18 cellular contexts compared by ENCODE assay signal in the genomic region with DNA sequence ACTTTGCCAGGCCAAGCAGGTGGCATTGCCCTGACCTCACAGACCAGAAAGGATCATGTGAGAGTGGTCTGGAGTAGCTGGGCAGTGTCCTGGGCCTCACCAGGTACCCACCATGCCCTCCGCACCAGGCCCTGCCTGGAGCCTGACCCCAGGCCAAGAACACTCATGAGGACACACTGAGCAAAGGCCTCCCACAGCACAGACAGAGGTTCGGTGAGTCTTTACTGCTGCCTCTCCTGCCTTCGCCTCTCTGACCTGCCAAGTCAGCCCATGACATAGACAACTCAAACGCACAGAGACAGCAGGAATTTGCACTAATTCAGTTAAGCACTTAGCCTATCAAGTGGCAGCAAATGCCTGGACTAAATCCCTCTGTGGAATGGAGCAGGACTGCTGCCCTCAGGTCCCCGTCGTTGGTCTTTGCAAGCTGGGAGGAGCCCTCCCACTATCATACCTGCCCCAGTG.
DNase-seq lines count a peak whose midpoint lies in the region; ATAC-seq, FAIRE-seq and TF ChIP-seq lines count a peak whose summit lies in the region.
"Had no signal": no experiment of that assay in that cellular context is flagged by ENCODE, and none has a peak within 500 bp of the region (broad histone marks: within the 10 kb centered on the region; RNA-seq: fewer than 3 reads in every experiment).

No MANE protein-coding gene starts in this region.

- H3K27ac Mint-ChIP-seq in WTC11: peak overlapping the region; percentile 45; the same call in 1 of the 2 replicates
- H3K27ac Mint-ChIP-seq: activated CD8-positive, alpha-beta T cell treated with anti-CD3 and anti-CD28 coated beads, Interleukin-2, amount 10 ng/mL, durations not matched to agents 7 days and 5 days; activated naive CD4-positive, alpha-beta T cell treated with anti-CD3 and anti-CD28 coated beads, Interleukin-2, amount 10 ng/mL, durations not matched to agents 7 days and 5 days; memory B cell; natural killer cell had no signal

- H3K9me3 Mint-ChIP-seq in WTC11: 0 out of 2 replicates have a peak, but pooled peaks cover 1% of the 10 kb centered on the region
- H3K9me3 Mint-ChIP-seq in activated T-cell treated with anti-CD3 and anti-CD28 coated beads, Interleukin-2, amount 50 U/mL, for 4 hours: no peaks in the 10 kb centered on the region
- H3K9me3 Mint-ChIP-seq: activated naive CD4-positive, alpha-beta T cell treated with anti-CD3 and anti-CD28 coated beads, Interleukin-2, amount 10 ng/mL, durations not matched to agents 7 days and 5 days; memory B cell; natural killer cell had no signal

- peaks cover 60% of the 10 kb centered on the region for H3K4me1 ChIP-seq in KMS-11 (ENCODE audit: low read depth, poor library complexity, severe bottlenecking)
- peaks cover 16 to 23% of the 10 kb centered on the region in 2 donors for H3K4me1 ChIP-seq in kidney (ENCODE audit: control insufficient read depth in 1 of 2, insufficient read depth in 1 of 2, low read depth in 1 of 2, low read length in 2 of 2)

- DNase-seq in WTC11 (ENCODE audit: low spot score) (no peak), kidney (no peak)
- DNase-seq in activated CD4-positive, alpha-beta T cell treated with anti-CD3 and anti-CD28 coated beads for 4 hours: no peak
- no peak for DNase-seq in activated effector memory CD4-positive, alpha-beta T cell treated with Interleukin-2 at 50 U/mL for 16 hours
- no peak for DNase-seq in activated T-cell treated with anti-CD3 and anti-CD28 coated beads, Interleukin-2, amount 50 U/mL, for 4 hours
- DNase-seq: activated CD4-positive, CD25-positive, alpha-beta regulatory T cell; activated CD8-positive, alpha-beta T cell treated with anti-CD3 and anti-CD28 coated beads, Interleukin-2, amount 10 ng/mL, durations not matched to agents 7 days and 5 days; activated naive CD4-positive, alpha-beta T cell treated with anti-CD3 and anti-CD28 coated beads, Interleukin-2, amount 10 ng/mL, durations not matched to agents 7 days and 5 days; activated T-cell treated with anti-CD3 and anti-CD28 coated beads, Interleukin-2, amount 50 U/mL, for 1 hour; central memory CD4-positive, alpha-beta T cell; natural killer cell had no signal

- ATAC-seq in WTC11 (no peak), GM18868 (IDR thresholded peaks at IDR 0.05; ENCODE audit: unreplicated experiment) (no peak)
- ATAC-seq in activated T-cell treated with anti-CD3 and anti-CD28 coated beads, Interleukin-2, amount 50 U/mL, for 4 hours: no peak
- ATAC-seq: activated CD8-positive, alpha-beta T cell treated with anti-CD3 and anti-CD28 coated beads, Interleukin-2, amount 10 ng/mL, durations not matched to agents 7 days and 5 days; natural killer cell; stimulated activated naive CD8-positive, alpha-beta T cell treated with anti-CD3 and anti-CD28 coated beads, Interleukin-15, Interleukin-2, amounts not matched to agents 100 U/mL and 50 U/mL, for 24 hours had no signal

- no peaks in the 10 kb centered on the region for H3K9me3 ChIP-seq in kidney (ENCODE audit: control insufficient read depth in 1 of 2, low read length in 2 of 2)
- H3K9me3 ChIP-seq: SJCRH30, tibial nerve had no signal

- CTCF ChIA-PET in WTC11 (lab: Charles Lee): interaction anchor here (0.6 to 1.9 kb wide), 12 partner anchors 15 to 314 kb away, joined by 3 to 7 read pairs (median 4); partner anchors contain the start of genes HS1BP3, LDAH, RHOB and SDC1

- FAIRE-seq in kidney (lab: Jason Lieb, UNC): no peak

- H3K27ac ChIP-seq in KMS-11 (peak overlapping the region; percentile 23; the same call in 1 of the 2 replicates), kidney (ENCODE audit: low read depth in 2 of 2, low read length in 2 of 2) (peak overlapping the region; percentile 18 to 65), skin epidermis (peak overlapping the region in 12 of 21 experiments; percentile 34 to 78 (median 58))
- H3K27ac ChIP-seq: SJCRH30, tibial nerve had no signal

- H3K4me1 Mint-ChIP-seq in WTC11: peaks cover 19% of the 10 kb centered on the region
- H3K4me1 Mint-ChIP-seq in activated T-cell treated with anti-CD3 and anti-CD28 coated beads, Interleukin-2, amount 50 U/mL, for 4 hours (ENCODE audit: low read depth): no peaks in the 10 kb centered on the region
- H3K4me1 Mint-ChIP-seq: activated naive CD4-positive, alpha-beta T cell treated with anti-CD3 and anti-CD28 coated beads, Interleukin-2, amount 10 ng/mL, durations not matched to agents 7 days and 5 days had no signal

- H3K36me3 ChIP-seq in KMS-11 (ENCODE audit: insufficient read depth): no peaks in the 10 kb centered on the region
- no peaks in the 10 kb centered on the region for H3K36me3 ChIP-seq in kidney (ENCODE audit: control insufficient read depth in 1 of 2, insufficient read depth in 2 of 2, low read length in 2 of 2)
- H3K36me3 ChIP-seq: SJCRH30, tibial nerve had no signal

- no peak overlapping the region for H3K4me3 Mint-ChIP-seq in WTC11
- no peak overlapping the region for H3K4me3 Mint-ChIP-seq in activated T-cell treated with anti-CD3 and anti-CD28 coated beads, Interleukin-2, amount 50 U/mL, for 4 hours
- H3K4me3 Mint-ChIP-seq: activated CD8-positive, alpha-beta T cell treated with anti-CD3 and anti-CD28 coated beads, Interleukin-2, amount 10 ng/mL, durations not matched to agents 7 days and 5 days; activated naive CD4-positive, alpha-beta T cell treated with anti-CD3 and anti-CD28 coated beads, Interleukin-2, amount 10 ng/mL, durations not matched to agents 7 days and 5 days; memory B cell; natural killer cell had no signal

- intact Hi-C loops in kidney (cut with DNase I): no loop called here

- no peaks in the 10 kb centered on the region; the same call in 1 of the 2 replicates for H3K27me3 Mint-ChIP-seq in WTC11 (ENCODE audit: low read depth)
- H3K27me3 Mint-ChIP-seq in activated T-cell treated with anti-CD3 and anti-CD28 coated beads, Interleukin-2, amount 50 U/mL, for 4 hours (ENCODE audit: low read depth): peaks cover 5% of the 10 kb centered on the region

- no peaks in the 10 kb centered on the region for H3K27me3 ChIP-seq in KMS-11 (ENCODE audit: insufficient read depth, low read depth)
- H3K27me3 ChIP-seq: SJCRH30, tibial nerve had no signal

- POLR2A ChIA-PET in WTC11 (lab: Charles Lee): interaction anchor here (0.6 to 2.3 kb wide), 3 partner anchors 25 to 62 kb away, joined by 3 to 19 read pairs (median 3); partner anchors contain the start of gene RHOB

- no peaks in the 10 kb centered on the region for H3K36me3 Mint-ChIP-seq in WTC11
- H3K36me3 Mint-ChIP-seq in activated T-cell treated with anti-CD3 and anti-CD28 coated beads, Interleukin-2, amount 50 U/mL, for 4 hours (ENCODE audit: insufficient read depth): no peaks in the 10 kb centered on the region
- H3K36me3 Mint-ChIP-seq: activated naive CD4-positive, alpha-beta T cell treated with anti-CD3 and anti-CD28 coated beads, Interleukin-2, amount 10 ng/mL, durations not matched to agents 7 days and 5 days; memory B cell; natural killer cell had no signal

- H3K9ac ChIP-seq in KMS-11 (no peak overlapping the region), kidney (ENCODE audit: low read length in 2 of 2) (no peak overlapping the region)

- peak overlapping the region; percentile 67; the same call in 1 of the 2 replicates for H2AFZ ChIP-seq in KMS-11 (ENCODE audit: low read depth)

- H3K79me2 ChIP-seq in KMS-11 (ENCODE audit: insufficient read depth, low read depth): no peaks in the 10 kb centered on the region

- H3K4me3 ChIP-seq in KMS-11 (IDR thresholded peaks at IDR 0.05; ENCODE audit: insufficient read depth, low read depth, low read length) (no peak overlapping the region), kidney (ENCODE audit: low read length in 2 of 2) (no peak overlapping the region), skin epidermis (no peak overlapping the region)
- H3K4me3 ChIP-seq: tibial nerve had no signal

- no peaks in the 10 kb centered on the region for H4K20me1 ChIP-seq in KMS-11 (ENCODE audit: insufficient read depth)

- no peak for TF ChIP-seq CTCF in KMS-11 (conservative IDR thresholded peaks at IDR 0.05; ENCODE audit: low read depth, low read length)
- no peak for TF ChIP-seq CTCF in WTC11 (IDR thresholded peaks at IDR 0.05)
- no peak for TF ChIP-seq CTCF in kidney (IDR thresholded peaks at IDR 0.05; ENCODE audit: borderline replicate concordance, extremely low read depth, insufficient read depth)

- H3K4me2 ChIP-seq in KMS-11: peak overlapping the region; percentile 43; the same call in 1 of the 2 replicates

TF ChIP-seq in WTC11, 78 proteins besides CTCF, POLR2A, EP300 and RAD21:
- TF ChIP-seq, protein P1, sequence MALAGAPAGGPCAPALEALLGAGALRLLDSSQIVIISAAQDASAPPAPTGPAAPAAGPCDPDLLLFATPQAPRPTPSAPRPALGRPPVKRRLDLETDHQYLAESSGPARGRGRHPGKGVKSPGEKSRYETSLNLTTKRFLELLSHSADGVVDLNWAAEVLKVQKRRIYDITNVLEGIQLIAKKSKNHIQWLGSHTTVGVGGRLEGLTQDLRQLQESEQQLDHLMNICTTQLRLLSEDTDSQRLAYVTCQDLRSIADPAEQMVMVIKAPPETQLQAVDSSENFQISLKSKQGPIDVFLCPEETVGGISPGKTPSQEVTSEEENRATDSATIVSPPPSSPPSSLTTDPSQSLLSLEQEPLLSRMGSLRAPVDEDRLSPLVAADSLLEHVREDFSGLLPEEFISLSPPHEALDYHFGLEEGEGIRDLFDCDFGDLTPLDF (CRISPR knock-in tag; IDR thresholded peaks at IDR 0.05): no peak
- TF ChIP-seq CREB1 (CRISPR knock-in tag; IDR thresholded peaks at IDR 0.05) (no peak), NFATC4 (CRISPR knock-in tag; IDR thresholded peaks at IDR 0.05) (no peak), TP53 (CRISPR knock-in tag; IDR thresholded peaks at IDR 0.05) (no peak), ELF4 (CRISPR knock-in tag; IDR thresholded peaks at IDR 0.05; ENCODE audit: low read depth) (no peak)
- TF ChIP-seq, protein P2, sequence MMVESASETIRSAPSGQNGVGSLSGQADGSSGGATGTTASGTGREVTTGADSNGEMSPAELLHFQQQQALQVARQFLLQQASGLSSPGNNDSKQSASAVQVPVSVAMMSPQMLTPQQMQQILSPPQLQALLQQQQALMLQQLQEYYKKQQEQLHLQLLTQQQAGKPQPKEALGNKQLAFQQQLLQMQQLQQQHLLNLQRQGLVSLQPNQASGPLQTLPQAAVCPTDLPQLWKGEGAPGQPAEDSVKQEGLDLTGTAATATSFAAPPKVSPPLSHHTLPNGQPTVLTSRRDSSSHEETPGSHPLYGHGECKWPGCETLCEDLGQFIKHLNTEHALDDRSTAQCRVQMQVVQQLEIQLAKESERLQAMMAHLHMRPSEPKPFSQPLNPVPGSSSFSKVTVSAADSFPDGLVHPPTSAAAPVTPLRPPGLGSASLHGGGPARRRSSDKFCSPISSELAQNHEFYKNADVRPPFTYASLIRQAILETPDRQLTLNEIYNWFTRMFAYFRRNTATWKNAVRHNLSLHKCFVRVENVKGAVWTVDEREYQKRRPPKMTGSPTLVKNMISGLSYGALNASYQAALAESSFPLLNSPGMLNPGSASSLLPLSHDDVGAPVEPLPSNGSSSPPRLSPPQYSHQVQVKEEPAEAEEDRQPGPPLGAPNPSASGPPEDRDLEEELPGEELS (CRISPR knock-in tag; IDR thresholded peaks at IDR 0.05): no peak
